In the genomic region with DNA sequence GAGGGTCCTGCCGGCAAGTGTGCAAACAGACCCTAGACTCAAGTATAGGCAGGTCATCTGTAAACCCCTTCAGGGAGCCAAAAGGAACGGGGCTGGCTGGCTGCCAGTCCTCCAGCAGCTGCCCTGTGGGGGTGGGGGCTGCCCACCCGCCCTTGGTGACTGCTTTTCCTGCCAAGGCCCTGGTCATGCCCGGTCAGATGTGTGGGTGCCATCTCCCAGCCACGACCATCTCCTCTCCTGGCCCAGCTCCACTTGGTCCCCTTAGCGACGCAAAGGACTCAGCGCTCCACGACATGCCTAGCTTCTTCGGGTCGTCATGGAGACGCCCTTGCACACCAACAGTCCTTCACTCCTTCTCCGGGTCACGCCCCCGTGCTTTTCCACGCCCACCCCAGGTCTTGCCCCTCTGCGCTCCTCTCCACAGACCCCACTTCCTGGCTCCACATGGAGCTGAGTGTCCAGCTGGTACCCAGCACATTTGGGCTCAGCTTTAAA, we compare ENCODE assay signal across 1 cellular context.
TF ChIP-seq lines count a peak whose summit lies in the region.

No MANE protein-coding gene starts in this region.

TF ChIP-seq in H1, 55 proteins besides CTCF, POLR2A, EP300 and RAD21:
- TF ChIP-seq, protein P1, sequence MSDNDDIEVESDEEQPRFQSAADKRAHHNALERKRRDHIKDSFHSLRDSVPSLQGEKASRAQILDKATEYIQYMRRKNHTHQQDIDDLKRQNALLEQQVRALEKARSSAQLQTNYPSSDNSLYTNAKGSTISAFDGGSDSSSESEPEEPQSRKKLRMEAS (IDR thresholded peaks at IDR 0.05), result no peak
- TF ChIP-seq TAF7 (optimal IDR thresholded peaks at IDR 0.05; ENCODE audit: borderline replicate concordance, low read depth, low read length), result no peak
- TF ChIP-seq GTF2F1 (IDR thresholded peaks at IDR 0.05; ENCODE audit: borderline replicate concordance, low read depth, low read length), result no peak
- TF ChIP-seq SP2 (IDR thresholded peaks at IDR 0.05; ENCODE audit: low read length), result no peak
- no peak for TF ChIP-seq BRCA1 (IDR thresholded peaks at IDR 0.05; ENCODE audit: low read depth, low read length)
- TF ChIP-seq EZH2 (IDR thresholded peaks at IDR 0.05; ENCODE audit: low read depth, low read length, severe bottlenecking), result no peak
- no peak for TF ChIP-seq RXRA (IDR thresholded peaks at IDR 0.05; ENCODE audit: insufficient read depth, low read depth, low read length)
- no peak for TF ChIP-seq KDM4A (IDR thresholded peaks at IDR 0.05; ENCODE audit: low read depth, low read length, severe bottlenecking)
- TF ChIP-seq CBX8 (IDR thresholded peaks at IDR 0.05; ENCODE audit: borderline replicate concordance, low read depth, low read length), result no peak
- TF ChIP-seq SP1 (IDR thresholded peaks at IDR 0.05; ENCODE audit: low read depth, low read length), result no peak
- TF ChIP-seq RBBP5 (IDR thresholded peaks at IDR 0.05; ENCODE audit: borderline replicate concordance, low read depth, low read length), result no peak
- no peak for TF ChIP-seq NRF1 (IDR thresholded peaks at IDR 0.05; ENCODE audit: low read depth, low read length)
- TF ChIP-seq, protein P2, sequence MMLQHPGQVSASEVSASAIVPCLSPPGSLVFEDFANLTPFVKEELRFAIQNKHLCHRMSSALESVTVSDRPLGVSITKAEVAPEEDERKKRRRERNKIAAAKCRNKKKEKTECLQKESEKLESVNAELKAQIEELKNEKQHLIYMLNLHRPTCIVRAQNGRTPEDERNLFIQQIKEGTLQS (IDR thresholded peaks at IDR 0.05; ENCODE audit: insufficient read depth, low read depth, low read length), result no peak
